Comparison of ENCODE assay signal across 8 cellular contexts in the genomic region with DNA sequence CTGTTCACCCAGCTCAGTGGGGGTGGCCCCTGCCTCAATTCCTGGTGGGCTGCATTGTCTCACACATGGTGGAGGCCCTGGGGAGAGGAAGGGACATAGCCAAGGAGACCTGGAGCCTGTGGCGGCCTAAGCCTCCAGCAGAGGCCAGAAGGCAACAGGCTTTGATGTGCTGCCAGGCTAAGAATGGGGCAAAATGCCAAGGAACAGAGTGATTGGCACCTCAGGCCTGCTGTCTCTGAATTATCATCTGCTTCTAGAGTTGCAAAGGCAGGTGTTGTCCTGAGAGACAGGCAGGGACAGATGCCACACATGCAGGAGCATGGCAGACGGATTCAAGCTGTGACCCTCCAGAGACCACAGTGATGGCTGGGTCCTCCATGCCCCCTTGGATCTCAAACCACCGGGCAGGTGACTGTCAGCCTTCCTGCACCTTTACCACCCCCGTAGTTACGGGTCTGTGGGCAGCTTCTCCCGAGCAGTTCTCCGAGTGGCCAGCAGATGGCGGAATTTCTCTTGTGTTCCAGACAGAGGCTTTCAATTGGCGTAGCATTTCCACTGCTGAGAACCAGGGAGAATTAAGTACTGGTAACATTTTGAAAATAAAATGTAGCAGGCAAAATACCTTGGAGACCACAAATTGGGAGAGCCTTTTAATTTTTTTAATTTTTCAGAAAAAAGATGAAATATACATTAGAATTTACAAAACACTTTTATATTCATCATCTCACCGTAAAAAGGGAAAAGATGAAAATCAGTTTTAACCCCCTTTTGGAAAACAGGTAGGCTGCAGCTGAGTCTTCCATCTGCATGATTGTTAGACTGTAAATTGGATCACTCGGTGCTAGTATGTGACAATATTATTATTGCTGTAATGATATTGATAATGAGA.
DNase-seq lines count a peak whose midpoint lies in the region; ATAC-seq and TF ChIP-seq lines count a peak whose summit lies in the region.

No MANE protein-coding gene starts in this region.

- TF ChIP-seq CTCF in KMS-11 (conservative IDR thresholded peaks at IDR 0.05; ENCODE audit: low read depth, low read length), result peak; percentile 85
- peak; percentile 97 for TF ChIP-seq CTCF in PC-9 (conservative IDR thresholded peaks at IDR 0.05)
- peak; percentile 98 for TF ChIP-seq CTCF in fibroblast of pulmonary artery (IDR thresholded peaks at IDR 0.05; ENCODE audit: low read length, missing control alignments)
- TF ChIP-seq CTCF in neural progenitor cell (IDR thresholded peaks at IDR 0.05), result peak; percentile 99
- peak in 6 of 7 experiments; percentile 19 to 98 (median 95) for TF ChIP-seq CTCF in stomach (IDR thresholded peaks at IDR 0.05)

- no peak overlapping the region for H3K4me3 ChIP-seq in KMS-11 (IDR thresholded peaks at IDR 0.05; ENCODE audit: insufficient read depth, low read depth, low read length)
- no peak overlapping the region for H3K4me3 ChIP-seq in PC-9
- H3K4me3 ChIP-seq in fibroblast of pulmonary artery (replicated peaks; ENCODE audit: low read depth, low read length), result no peak overlapping the region
- no peak overlapping the region for H3K4me3 ChIP-seq in neural progenitor cell
- H3K4me3 ChIP-seq in stomach, result no peak overlapping the region

- no peak overlapping the region for H3K27ac Mint-ChIP-seq in neural progenitor cell

- TF ChIP-seq EP300 in stomach (IDR thresholded peaks at IDR 0.05), result no peak

- H3K9ac ChIP-seq in KMS-11 (no peak overlapping the region), neural progenitor cell (no peak overlapping the region)

- TF ChIP-seq POLR2A in stomach (IDR thresholded peaks at IDR 0.05), result no peak

- POLR2A ChIA-PET in PC-9 (lab: Charles Lee; ENCODE audit: unreplicated experiment), result interaction anchor here (0.6 kb wide), 1 partner anchor 274 kb away, joined by 5 read pairs; no protein-coding TSS in a partner anchor

- no peaks in the 10 kb centered on the region for H3K79me2 ChIP-seq in KMS-11 (ENCODE audit: insufficient read depth, low read depth)
- H3K79me2 ChIP-seq in PC-9 (ENCODE audit: low read depth), result no peaks in the 10 kb centered on the region
- H3K79me2 ChIP-seq in neural progenitor cell (ENCODE audit: low read depth), result no peaks in the 10 kb centered on the region

- H3F3A ChIP-seq in PC-9 (ENCODE audit: insufficient read depth, low read depth) (no peaks in the 10 kb centered on the region), neural progenitor cell (ENCODE audit: low read depth) (no peaks in the 10 kb centered on the region)

- H3K9me2 ChIP-seq in PC-9 (ENCODE audit: insufficient read depth), result no peaks in the 10 kb centered on the region

- no peak overlapping the region for H3K4me2 ChIP-seq in KMS-11
- 0 out of 2 replicates have a peak overlapping the region, but pooled peaks have one; percentile 14 for H3K4me2 ChIP-seq in PC-9
- no peak overlapping the region for H3K4me2 ChIP-seq in neural progenitor cell

- DNase-seq in DMS 273 treated with DMSO at 0.1 percent for 48 hours (lab: John Stamatoyannopoulos, UW) (peak; percentile 86), PC-9 (peak; percentile 50 to 74), fibroblast of pulmonary artery (ENCODE audit: low read depth) (peak; percentile 76), neural progenitor cell (ENCODE audit: low spot score) (peak; percentile 89), stomach (peak; percentile 93)
- peak; percentile 89 for DNase-seq in activated T-cell treated with anti-CD3 and anti-CD28 coated beads, Interleukin-2, amount 50 U/mL, for 4 hours

- H2AFZ ChIP-seq in KMS-11 (ENCODE audit: low read depth) (peak overlapping the region; percentile 41; the same call in 1 of the 2 replicates), PC-9 (no peak overlapping the region), neural progenitor cell (replicated peaks) (no peak overlapping the region)

- H4K20me1 ChIP-seq in KMS-11 (ENCODE audit: insufficient read depth) (no peaks in the 10 kb centered on the region), PC-9 (ENCODE audit: insufficient read depth) (no peaks in the 10 kb centered on the region), neural progenitor cell (ENCODE audit: low read depth) (no peaks in the 10 kb centered on the region)

- no peaks in the 10 kb centered on the region for H3K9me3 ChIP-seq in PC-9 (ENCODE audit: insufficient read depth, low read depth)
- no peaks in the 10 kb centered on the region for H3K9me3 ChIP-seq in neural progenitor cell (ENCODE audit: low read depth)
- H3K9me3 ChIP-seq in stomach, result no peaks in the 10 kb centered on the region

- H3K27me3 ChIP-seq in KMS-11 (ENCODE audit: insufficient read depth, low read depth), result no peaks in the 10 kb centered on the region
- no peaks in the 10 kb centered on the region for H3K27me3 ChIP-seq in PC-9 (ENCODE audit: insufficient read depth, low read depth)
- no peaks in the 10 kb centered on the region for H3K27me3 ChIP-seq in neural progenitor cell
- no peaks in the 10 kb centered on the region for H3K27me3 ChIP-seq in stomach

- no TSS peak for BruUV-seq in PC-9 (replicated peaks; lab: Mats Ljungman, UMichigan)

- H3K27ac ChIP-seq in KMS-11 (no peak overlapping the region), PC-9 (no peak overlapping the region), neural progenitor cell (no peak overlapping the region), stomach (no peak overlapping the region)

- no peaks in the 10 kb centered on the region for H3K36me3 Mint-ChIP-seq in activated T-cell treated with anti-CD3 and anti-CD28 coated beads, Interleukin-2, amount 50 U/mL, for 4 hours (ENCODE audit: insufficient read depth)
- H3K36me3 Mint-ChIP-seq in neural progenitor cell, result no peaks in the 10 kb centered on the region

- H3K36me3 ChIP-seq in KMS-11 (ENCODE audit: insufficient read depth) (no peaks in the 10 kb centered on the region), PC-9 (ENCODE audit: low read depth) (no peaks in the 10 kb centered on the region), neural progenitor cell (no peaks in the 10 kb centered on the region), stomach (no peaks in the 10 kb centered on the region)

- 19 to 38% (median 23%) methylated on average over 5 to 11 of the region's 11 CpGs for WGBS in stomach, 5 donors

- peaks cover 3% of the 10 kb centered on the region for H3K4me1 Mint-ChIP-seq in activated T-cell treated with anti-CD3 and anti-CD28 coated beads, Interleukin-2, amount 50 U/mL, for 4 hours (ENCODE audit: low read depth)
- H3K4me1 Mint-ChIP-seq in neural progenitor cell, result peaks cover 2% of the 10 kb centered on the region

- CTCF ChIA-PET in PC-9 (lab: Charles Lee), result interaction anchor here (0.6 to 1.9 kb wide), 2 partner anchors 280 to 282 kb away, joined by 5 to 9 read pairs; no protein-coding TSS in a partner anchor

- H3K4me3 Mint-ChIP-seq in activated T-cell treated with anti-CD3 and anti-CD28 coated beads, Interleukin-2, amount 50 U/mL, for 4 hours, result no peak overlapping the region
- H3K4me3 Mint-ChIP-seq in neural progenitor cell, result no peak overlapping the region

- intact Hi-C loops in PC-9 (cut with micrococcal nuclease; ENCODE audit: unreplicated experiment), result loop anchor here (1.0 to 2.0 kb wide), 3 partner anchors 282 to 1015 kb away; no protein-coding TSS in a partner anchor
- intact Hi-C loops in stomach (cut with DNase I; ENCODE audit: low total_unique reads), result loop anchor here (10.0 kb wide), 1 partner anchor 289 kb away; no protein-coding TSS in a partner anchor

- no peaks in the 10 kb centered on the region for H3K27me3 Mint-ChIP-seq in activated T-cell treated with anti-CD3 and anti-CD28 coated beads, Interleukin-2, amount 50 U/mL, for 4 hours (ENCODE audit: low read depth)
- peaks cover 2% of the 10 kb centered on the region for H3K27me3 Mint-ChIP-seq in neural progenitor cell (ENCODE audit: insufficient read depth, low read depth)

- H3K4me1 ChIP-seq in KMS-11 (ENCODE audit: low read depth, poor library complexity, severe bottlenecking) (no peaks in the 10 kb centered on the region), PC-9 (replicated peaks; ENCODE audit: insufficient read depth) (peaks cover 7% of the 10 kb centered on the region), neural progenitor cell (peaks cover 4% of the 10 kb centered on the region), stomach (peaks cover 0 to 14% (median 7%) of the 10 kb centered on the region in 4 donors)

- H3K9me3 Mint-ChIP-seq in activated T-cell treated with anti-CD3 and anti-CD28 coated beads, Interleukin-2, amount 50 U/mL, for 4 hours, result no peaks in the 10 kb centered on the region
- no peaks in the 10 kb centered on the region for H3K9me3 Mint-ChIP-seq in neural progenitor cell

- ATAC-seq in GM21528 (IDR thresholded peaks at IDR 0.05; ENCODE audit: low FRiP score, unreplicated experiment), result peak; percentile 90
- ATAC-seq in activated T-cell treated with anti-CD3 and anti-CD28 coated beads, Interleukin-2, amount 50 U/mL, for 4 hours, result peak; percentile 82 to 86
